Comparison of ENCODE assay signal across 14 cellular contexts in the genomic region with DNA sequence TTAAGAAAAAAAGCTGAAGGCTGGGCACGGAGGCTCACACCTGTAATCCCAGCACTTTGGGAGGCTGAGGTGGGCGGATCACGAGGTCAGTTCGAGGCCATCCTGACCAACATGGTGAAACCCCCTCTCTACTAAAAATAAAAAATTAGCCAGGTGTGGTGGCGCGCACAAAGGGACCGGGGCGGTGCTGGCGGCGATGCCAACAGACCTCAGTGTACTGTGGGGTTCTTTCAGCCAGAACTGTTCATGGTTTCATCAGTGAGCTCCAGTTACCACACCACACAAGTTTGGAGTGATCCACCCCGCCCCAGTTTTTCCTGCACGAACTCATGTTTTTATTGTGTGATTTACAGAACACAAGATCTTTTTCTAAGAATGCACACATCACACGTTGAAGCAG. TPM values are rescaled to one million over a fixed set of nuclear protein-coding genes. Genes with fewer than 3 reads are reported as not detected.
DNase-seq lines count a peak whose midpoint lies in the region; ATAC-seq, FAIRE-seq and TF ChIP-seq lines count a peak whose summit lies in the region.
"Had no signal": no experiment of that assay in that cellular context is flagged by ENCODE, and none has a peak within 500 bp of the region (broad histone marks: within the 10 kb centered on the region; RNA-seq: fewer than 3 reads in every experiment).

No MANE protein-coding gene starts in this region.

- H3K36me3 ChIP-seq in GM12878 (ENCODE audit: control insufficient read depth in 2 of 2, insufficient read depth in 2 of 2, low read length in 1 of 2): peaks cover 0 to 2% of the 10 kb centered on the region in 2 experiments; a peak in 3 of 4 replicates
- H3K36me3 ChIP-seq in urinary bladder (ENCODE audit: insufficient read depth): no peaks in the 10 kb centered on the region
- H3K36me3 ChIP-seq: thoracic aorta had no signal

- H4K20me1 ChIP-seq in GM12878 (ENCODE audit: control insufficient read depth, insufficient read depth): no peaks in the 10 kb centered on the region

- BruUV-seq in GM12878 (replicated peaks; lab: Mats Ljungman, UMichigan): no TSS peak

- no peak for FAIRE-seq in GM12878 (lab: Jason Lieb, UNC)

- in situ Hi-C loops in GM12878 (cut with MboI): no loop called here

- H2AFZ ChIP-seq in GM12878 (ENCODE audit: control insufficient read depth, low read depth, low read length): no peak overlapping the region

- SMC1A ChIA-PET in GM12878 (lab: Charles Lee; ENCODE audit: uncharacterized antibody, unreplicated experiment): interaction anchor here (0.8 to 1.7 kb wide), 8 partner anchors 10 to 122 kb away, joined by 3 to 5 read pairs (median 4); no protein-coding TSS in a partner anchor

- CTCF ChIA-PET in GM12878 (lab: Yijun Ruan, JAX): interaction anchor here (1.0 to 3.4 kb wide), 4 partner anchors 10 to 118 kb away, joined by 4 to 20 read pairs (median 6); no protein-coding TSS in a partner anchor

- H3K4me1 ChIP-seq in GM12878 (ENCODE audit: control insufficient read depth, insufficient read depth, low read length) (no peaks in the 10 kb centered on the region), urinary bladder (ENCODE audit: insufficient read depth) (no peaks in the 10 kb centered on the region), foreskin keratinocyte (peaks cover 12% of the 10 kb centered on the region)

- no peaks in the 10 kb centered on the region for H3K79me2 ChIP-seq in GM12878 (ENCODE audit: control insufficient read depth, insufficient read depth, low read length)

- RAD21 ChIA-PET in GM12878 (lab: Charles Lee; ENCODE audit: unreplicated experiment): interaction anchor here (0.7 to 2.1 kb wide), 2 partner anchors 23 to 74 kb away, joined by 3 to 10 read pairs; no protein-coding TSS in a partner anchor

- no peaks in the 10 kb centered on the region for H3K27me3 Mint-ChIP-seq in activated naive CD4-positive, alpha-beta T cell treated with anti-CD3 and anti-CD28 coated beads, Interleukin-2, amount 50 U/mL, for 24 hours
- H3K27me3 Mint-ChIP-seq in natural killer cell treated with Interleukin-12 subunit alpha and Interleukin-12 subunit beta and Interleukin-15 and Interleukin-18, amount 100 ng/mL, for 72 hours: peaks cover 0 to 4% of the 10 kb centered on the region in 2 donors

- no peak for DNase-seq in activated naive CD4-positive, alpha-beta T cell (lab: John Stamatoyannopoulos, UW)
- no peak for DNase-seq in GM12878 (ENCODE audit: low read depth, low spot score)
- DNase-seq in natural killer cell treated with Interleukin-12 subunit alpha and Interleukin-12 subunit beta and Interleukin-15 and Interleukin-18, amount 100 ng/mL, for 72 hours (ENCODE audit: low spot score): no peak
- DNase-seq in AG08396 (ENCODE audit: low spot score): no peak
- DNase-seq in germinal center (ENCODE audit: low spot score): no peak
- DNase-seq in foreskin keratinocyte: no peak
- DNase-seq: DMS53; effector memory CD4-positive, alpha-beta T cell; glutamatergic neuron; NCI-H2171; SK-N-SH had no signal

- no peak for TF ChIP-seq EP300 in GM12878 (IDR thresholded peaks at IDR 0.05; ENCODE audit: borderline replicate concordance in 1 of 2, control insufficient read depth in 1 of 2, low read depth in 2 of 2, low read length in 2 of 2)

- intact Hi-C loops in GM12878 (cut with micrococcal nuclease; ENCODE audit: unreplicated experiment): no loop called here

- H3K9me3 ChIP-seq in GM12878 (replicated peaks; ENCODE audit: control insufficient read depth, insufficient read depth, low read length): no peaks in the 10 kb centered on the region
- H3K9me3 ChIP-seq: SK-N-SH, thoracic aorta had no signal

- 27% methylated on average over 13 of the region's 13 CpGs for WGBS in GM12878 (ENCODE audit: insufficient coverage, insufficient replicate concordance, low lambda C conversion rate, missing lambda C conversion rate)
- 79% methylated on average over 13 of the region's 13 CpGs for WGBS in urinary bladder

- POLR2A ChIA-PET in GM12878 (lab: Charles Lee): interaction anchor here (0.6 to 1.4 kb wide), 2 partner anchors 67 to 260 kb away, joined by 3 to 4 read pairs; partner anchors contain the start of gene SRPK3

- peak overlapping the region; percentile 38 for H3K27ac Mint-ChIP-seq in activated naive CD4-positive, alpha-beta T cell treated with anti-CD3 and anti-CD28 coated beads, Interleukin-2, amount 50 U/mL, for 24 hours
- peak overlapping the region; percentile 34 to 48 for H3K27ac Mint-ChIP-seq in natural killer cell treated with Interleukin-12 subunit alpha and Interleukin-12 subunit beta and Interleukin-15 and Interleukin-18, amount 100 ng/mL, for 72 hours

- H3K27me3 ChIP-seq in GM12878 (replicated peaks in 1 of 2; ENCODE audit: control insufficient read depth in 2 of 2, insufficient read depth in 2 of 2, low read length in 1 of 2) (no peaks in the 10 kb centered on the region), foreskin keratinocyte (no peaks in the 10 kb centered on the region)

- H3K4me2 ChIP-seq in GM12878 (ENCODE audit: control insufficient read depth, insufficient read depth): no peak overlapping the region
- H3K4me2 ChIP-seq: SK-N-SH had no signal

- H3K4me3 Mint-ChIP-seq in activated naive CD4-positive, alpha-beta T cell treated with anti-CD3 and anti-CD28 coated beads, Interleukin-2, amount 50 U/mL, for 24 hours: no peak overlapping the region
- no peak overlapping the region for H3K4me3 Mint-ChIP-seq in natural killer cell treated with Interleukin-12 subunit alpha and Interleukin-12 subunit beta and Interleukin-15 and Interleukin-18, amount 100 ng/mL, for 72 hours

- H3K36me3 Mint-ChIP-seq in activated naive CD4-positive, alpha-beta T cell treated with anti-CD3 and anti-CD28 coated beads, Interleukin-2, amount 50 U/mL, for 24 hours: peaks cover 1% of the 10 kb centered on the region
- H3K36me3 Mint-ChIP-seq in natural killer cell treated with Interleukin-12 subunit alpha and Interleukin-12 subunit beta and Interleukin-15 and Interleukin-18, amount 100 ng/mL, for 72 hours: no peaks in the 10 kb centered on the region

- H3K4me3 ChIP-seq in GM12878: no peak overlapping the region
- no peak overlapping the region for H3K4me3 ChIP-seq in urinary bladder (ENCODE audit: low read depth, low read length)
- H3K4me3 ChIP-seq: thoracic aorta had no signal

- TF ChIP-seq POLR2A in GM12878 (IDR thresholded peaks at IDR 0.05; ENCODE audit: low read depth, low read length): no peak

- H3K4me1 Mint-ChIP-seq in activated naive CD4-positive, alpha-beta T cell treated with anti-CD3 and anti-CD28 coated beads, Interleukin-2, amount 50 U/mL, for 24 hours: peaks cover 37% of the 10 kb centered on the region
- H3K4me1 Mint-ChIP-seq in natural killer cell treated with Interleukin-12 subunit alpha and Interleukin-12 subunit beta and Interleukin-15 and Interleukin-18, amount 100 ng/mL, for 72 hours (ENCODE audit: low read depth in 2 of 2): peaks cover 21 to 23% of the 10 kb centered on the region in 2 donors

- no peak overlapping the region for H3K9ac ChIP-seq in GM12878 (ENCODE audit: control insufficient read depth, insufficient read depth, low read length)
- H3K9ac ChIP-seq: SK-N-SH had no signal

- H3K27ac ChIP-seq in GM12878 (ENCODE audit: control insufficient read depth, insufficient read depth) (no peak overlapping the region), urinary bladder (ENCODE audit: low read depth) (peak overlapping the region; percentile 2), foreskin keratinocyte (no peak overlapping the region)

- ATAC-seq in GM12878: peak; percentile 82
- ATAC-seq in natural killer cell treated with Interleukin-12 subunit alpha and Interleukin-12 subunit beta and Interleukin-15 and Interleukin-18, amount 100 ng/mL, for 72 hours: no peak
- ATAC-seq in foreskin keratinocyte: no peak

- H3K9me3 Mint-ChIP-seq in activated naive CD4-positive, alpha-beta T cell treated with anti-CD3 and anti-CD28 coated beads, Interleukin-2, amount 50 U/mL, for 24 hours: no peaks in the 10 kb centered on the region
- H3K9me3 Mint-ChIP-seq in natural killer cell treated with Interleukin-12 subunit alpha and Interleukin-12 subunit beta and Interleukin-15 and Interleukin-18, amount 100 ng/mL, for 72 hours: no peaks in the 10 kb centered on the region

- no peak for TF ChIP-seq RAD21 in GM12878 (IDR thresholded peaks at IDR 0.05; ENCODE audit: insufficient read depth, low read depth, low read length)

- TF ChIP-seq CTCF in GM12878 (IDR thresholded peaks at IDR 0.05 in 2 of 3, conservative IDR thresholded peaks at IDR 0.05 in 1 of 3; ENCODE audit: control insufficient read depth in 2 of 3, extremely low read depth in 1 of 3, insufficient read depth in 1 of 3, low read depth in 3 of 3, low read length in 3 of 3): no peak
- TF ChIP-seq CTCF in foreskin keratinocyte (conservative IDR thresholded peaks at IDR 0.05): no peak

RNA-seq across cellular contexts. Expression of gene IRAK1, which starts 21.2 kb away (rescaled TPM):
- 44.0 and 54.1 TPM in 2 replicates for total RNA-seq in GM12878 (2013; cell fraction: nucleolus; rRNA removed)
- 63.2 and 77.8 TPM in 2 replicates for total RNA-seq in GM12878 (2014; rRNA removed)
- total RNA-seq in GM12878 (2014; rRNA removed; fragmentation: Illumina TruSeq; extraction: Trizol): 37.6 and 42.3 TPM in 2 replicates
- 106 and 136 TPM in 2 replicates for total RNA-seq in GM12878 (2021)
- polyA plus RNA-seq in GM12878 (2011; ENCODE audit: low read depth): 21.6 TPM
- polyA plus RNA-seq in GM12878 (2011; rRNA removed): 19.0 and 27.8 TPM in 2 replicates
- 29.6 and 55.4 TPM in 2 replicates for polyA plus RNA-seq in GM12878 (2011; cell fraction: cytosol; rRNA removed)
- polyA plus RNA-seq in GM12878 (2011; cell fraction: nucleus; rRNA removed): 65.0 and 102 TPM in 2 replicates
- 45.7 and 78.8 TPM in 2 replicates for polyA plus RNA-seq in GM12878 (2012)
- polyA plus RNA-seq in GM12878 (2014; fragmentation: Illumina TruSeq; extraction: Trizol): 9.4 and 32.7 TPM in 2 replicates
- 10 to 100 TPM in 1 of 2 experiments, 1 to 10 TPM in 1; 4.2 to 15.1 TPM for polyA plus RNA-seq in GM12878 (2014; fragmentation: Nextera tagmentation; extraction: Ambion mirVana)
- polyA plus RNA-seq in GM12878 (2014; rRNA removed): 89.9 and 107 TPM in 2 replicates
- 10 to 100 TPM; 36.8 to 82.4 TPM for polyA plus RNA-seq in GM12878 (2016; fragmentation: Nextera tagmentation; extraction: Ambion mirVana)
- polyA minus RNA-seq in GM12878 (2011; rRNA and poly(A)+ RNA removed): 22.2 and 50.5 TPM in 2 replicates
- 36.8 TPM in 2 replicates for polyA minus RNA-seq in GM12878 (2011; cell fraction: cytosol; rRNA and poly(A)+ RNA removed)
- polyA minus RNA-seq in GM12878 (2011; cell fraction: nucleus; rRNA and poly(A)+ RNA removed): 25.1 and 44.2 TPM in 2 replicates
- 100 to 1,000 TPM; 136 to 258 TPM for total RNA-seq in natural killer cell treated with Interleukin-12 subunit alpha and Interleukin-12 subunit beta and Interleukin-15 and Interleukin-18, amount 100 ng/mL, for 72 hours
- 9.5 TPM for total RNA-seq in urinary bladder
- polyA plus RNA-seq in urinary bladder: 67.2 TPM
- 161 and 174 TPM in 2 replicates for total RNA-seq in foreskin keratinocyte
- 168 and 175 TPM in 2 replicates for polyA plus RNA-seq in foreskin keratinocyte

RNA-seq across cellular contexts. Expression of gene MECP2, which starts 56.7 kb away (rescaled TPM):
- total RNA-seq in GM12878 (2013; cell fraction: nucleolus; rRNA removed): 107 and 114 TPM in 2 replicates
- total RNA-seq in GM12878 (2014; rRNA removed) (14.6 and 14.9 TPM in 2 replicates), GM12878 (2014; rRNA removed; fragmentation: Illumina TruSeq; extraction: Trizol) (14.7 and 15.2 TPM in 2 replicates), GM12878 (2021) (31.8 and 32.7 TPM in 2 replicates), urinary bladder (30.5 TPM), foreskin keratinocyte (20.6 and 21.8 TPM in 2 replicates)
- polyA plus RNA-seq in GM12878 (2011; ENCODE audit: low read depth): 32.9 TPM
- polyA plus RNA-seq in GM12878 (2011; rRNA removed) (12.4 and 16.0 TPM in 2 replicates), GM12878 (2014; fragmentation: Illumina TruSeq; extraction: Trizol) (8.0 and 12.4 TPM in 2 replicates), GM12878 (2014; fragmentation: Nextera tagmentation; extraction: Ambion mirVana) (1 to 10 TPM; 1.3 to 2.0 TPM), GM12878 (2014; rRNA removed) (16.4 and 16.7 TPM in 2 replicates), GM12878 (2016; fragmentation: Nextera tagmentation; extraction: Ambion mirVana) (10 to 100 TPM; 10.0 to 11.1 TPM), urinary bladder (25.9 TPM), foreskin keratinocyte (16.3 and 18.7 TPM in 2 replicates)
- 10.7 and 13.2 TPM in 2 replicates for polyA plus RNA-seq in GM12878 (2011; cell fraction: cytosol; rRNA removed)
- polyA plus RNA-seq in GM12878 (2011; cell fraction: nucleus; rRNA removed): 18.8 and 24.7 TPM in 2 replicates
- 15.3 and 15.9 TPM in 2 replicates for polyA plus RNA-seq in GM12878 (2012)
- 32.4 and 34.6 TPM in 2 replicates for polyA minus RNA-seq in GM12878 (2011; rRNA and poly(A)+ RNA removed)
- polyA minus RNA-seq in GM12878 (2011; cell fraction: cytosol; rRNA and poly(A)+ RNA removed): 7.6 and 10.0 TPM in 2 replicates
- polyA minus RNA-seq in GM12878 (2011; cell fraction: nucleus; rRNA and poly(A)+ RNA removed): 23.7 and 42.0 TPM in 2 replicates
- 100 to 1,000 TPM in 1 of 2 donors, 10 to 100 TPM in 1; 65.5 to 103 TPM for total RNA-seq in natural killer cell treated with Interleukin-12 subunit alpha and Interleukin-12 subunit beta and Interleukin-15 and Interleukin-18, amount 100 ng/mL, for 72 hours
